23 cellular contexts compared by ENCODE assay signal in the genomic region with DNA sequence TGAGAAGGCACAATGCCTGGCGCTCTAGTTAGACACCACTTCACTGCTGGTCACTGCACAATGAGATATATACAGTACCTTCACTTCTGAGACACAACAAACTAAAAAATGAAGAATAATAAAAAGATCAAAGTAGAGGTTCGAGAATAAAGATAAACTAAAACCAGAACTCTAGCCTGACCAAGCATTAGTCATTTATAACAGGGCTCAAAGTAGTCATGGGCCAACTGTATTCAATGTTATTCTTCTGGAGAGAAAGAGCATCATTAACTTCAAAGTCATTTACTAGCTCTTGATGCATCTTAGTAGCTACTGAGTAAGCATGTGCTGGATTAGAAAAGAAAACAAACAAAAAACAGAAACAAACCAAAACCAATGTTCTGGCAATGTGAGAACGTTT.
DNase-seq lines count a peak whose midpoint lies in the region; TF ChIP-seq lines count a peak whose summit lies in the region.
"Had no signal": no experiment of that assay in that cellular context is flagged by ENCODE, and none has a peak within 500 bp of the region (broad histone marks: within the 10 kb centered on the region; RNA-seq: fewer than 3 reads in every experiment).

No MANE protein-coding gene starts in this region.

- H3K4me3 ChIP-seq in OCI-LY7 (ENCODE audit: low read depth, low read length, poor library complexity, severe bottlenecking), result no peak overlapping the region
- H3K4me3 ChIP-seq: BLaER1 treated with 17β-estradiol and CSF1 and Interleukin-3, amounts not matched to agents 10 nM and 100 nM; K562; Peyer's patch had no signal

- no peaks in the 10 kb centered on the region for H3K79me2 ChIP-seq in OCI-LY7 (ENCODE audit: insufficient read depth, low read depth, low read length)

- H3K9me3 ChIP-seq in OCI-LY7 (ENCODE audit: low read length), result no peaks in the 10 kb centered on the region
- H3K9me3 ChIP-seq: BLaER1 treated with 17β-estradiol and CSF1 and Interleukin-3, amounts not matched to agents 10 nM and 100 nM; Caco-2; Peyer's patch had no signal

- no peaks in the 10 kb centered on the region for H3K4me1 ChIP-seq in OCI-LY7 (ENCODE audit: insufficient read depth, low read length, poor library complexity, severe bottlenecking)
- H3K4me1 ChIP-seq: BLaER1 treated with 17β-estradiol and CSF1 and Interleukin-3, amounts not matched to agents 10 nM and 100 nM; Caco-2; Peyer's patch had no signal

- no peak overlapping the region for H2AFZ ChIP-seq in OCI-LY7 (ENCODE audit: low read length)

- H3K36me3 ChIP-seq in OCI-LY7 (ENCODE audit: insufficient read depth, low read length), result no peaks in the 10 kb centered on the region
- H3K36me3 ChIP-seq: BLaER1 treated with 17β-estradiol and CSF1 and Interleukin-3, amounts not matched to agents 10 nM and 100 nM; Peyer's patch had no signal

- DNase-seq in DMS79 treated with DMSO at 0.1 percent for 48 hours (lab: John Stamatoyannopoulos, UW) (peak; percentile 23), DMS79 (lab: John Stamatoyannopoulos, UW) (no peak), T1000 (lab: John Stamatoyannopoulos, UW) (peak; percentile 5), fibroblast of peridontal ligament (ENCODE audit: extremely low read depth) (peak; percentile 23), substantia nigra (lab: John Stamatoyannopoulos, UW) (no peak), RKO (ENCODE audit: low spot score) (no peak), OCI-LY7 (ENCODE audit: low spot score) (no peak)
- no peak for DNase-seq in activated CD4-positive, alpha-beta T cell treated with anti-CD3 and anti-CD28 coated beads for 48 hours
- DNase-seq: ACHN; Caco-2; CD4-positive, alpha-beta memory T cell; DMS 273 treated with DMSO at 0.1 percent for 48 hours; GF-D8; NCI-H1092 treated with DMSO at 0.1 percent for 48 hours; NCI-H1436 treated with DMSO at 0.1 percent for 48 hours; NCI-H1930; NCI-H748 treated with DMSO at 0.1 percent for 48 hours; NK-92 treated with Interleukin-12 subunit alpha and Interleukin-12 subunit beta, amount 100 ng/mL, for 24 hours; Peyer's patch; Right ventricle myocardium superior had no signal

- POLR2A ChIA-PET in OCI-LY7 (lab: Charles Lee), result interaction anchor here (0.5 to 0.6 kb wide), 2 partner anchors 34 to 74 kb away, joined by 5 to 6 read pairs; no protein-coding TSS in a partner anchor

- CTCF ChIA-PET in OCI-LY7 (lab: Charles Lee; ENCODE audit: unreplicated experiment), result no interaction called here

- H4K20me1 ChIP-seq in OCI-LY7 (ENCODE audit: insufficient read depth, low read length), result no peaks in the 10 kb centered on the region
- H4K20me1 ChIP-seq: BLaER1 treated with 17β-estradiol and CSF1 and Interleukin-3, amounts not matched to agents 10 nM and 100 nM had no signal

- H3K4me2 ChIP-seq in OCI-LY7 (ENCODE audit: low read length), result no peak overlapping the region
- H3K4me2 ChIP-seq: BLaER1 treated with 17β-estradiol and CSF1 and Interleukin-3, amounts not matched to agents 10 nM and 100 nM had no signal

- no peak overlapping the region for H3K27ac ChIP-seq in substantia nigra (ENCODE audit: low read depth, low read length, poor library complexity, severe bottlenecking)
- H3K27ac ChIP-seq in OCI-LY7 (ENCODE audit: low read depth, low read length, poor library complexity, severe bottlenecking), result no peak overlapping the region
- H3K27ac ChIP-seq: 22Rv1; BLaER1 treated with 17β-estradiol and CSF1 and Interleukin-3, amounts not matched to agents 10 nM and 100 nM; Peyer's patch had no signal

- no peak for TF ChIP-seq CTCF in OCI-LY7 (conservative IDR thresholded peaks at IDR 0.05; ENCODE audit: low read length)

- intact Hi-C loops in OCI-LY7 (cut with micrococcal nuclease; ENCODE audit: unreplicated experiment), result no loop called here

- no peaks in the 10 kb centered on the region for H3K9me2 ChIP-seq in OCI-LY7 (ENCODE audit: insufficient read depth, low read length)

- BruUV-seq in OCI-LY7 (replicated peaks; lab: Mats Ljungman, UMichigan), result no TSS peak

Comparison
In these comparisons a context has a peak if more than half of its experiments do, and no peak if none do; other contexts are left out.
1. DNase-seq: peak in DMS79 treated with DMSO at 0.1 percent for 48 hours (single experiment), T1000 (single experiment) and fibroblast of peridontal ligament (single experiment); none in DMS79 (single experiment), substantia nigra (0 of 49), RKO (single experiment), activated CD4-positive, alpha-beta T cell treated with anti-CD3 and anti-CD28 coated beads for 48 hours (single experiment) and OCI-LY7 (single experiment).